25 cellular contexts compared by ENCODE assay signal in genomic region chr7:138292951-138293350, GRCh38.
"Had no signal": no experiment of that assay in that cellular context is flagged by ENCODE, and none has a peak within 500 bp of the region (broad histone marks: within the 10 kb centered on the region; RNA-seq: fewer than 3 reads in every experiment).

No MANE protein-coding gene starts in this region.

- H3K36me3 ChIP-seq: ascending aorta, SJSA1 had no signal

- H3K9me3 ChIP-seq: ascending aorta had no signal

- H3K27ac Mint-ChIP-seq: activated CD8-positive, alpha-beta memory T cell treated with anti-CD3 and anti-CD28 coated beads, Interleukin-2, amount 10 ng/mL, durations not matched to agents 7 days and 5 days; activated CD8-positive, alpha-beta T cell treated with anti-CD3 and anti-CD28 coated beads, Interleukin-2, amount 10 ng/mL, durations not matched to agents 7 days and 5 days; activated naive CD4-positive, alpha-beta T cell treated with anti-CD3 and anti-CD28 coated beads, Interleukin-2, amount 50 U/mL, for 72 hours; activated naive CD8-positive, alpha-beta T cell treated with anti-CD3 and anti-CD28 coated beads, Interleukin-2, amount 50 U/mL, for 24 hours; activated T-cell treated with anti-CD3 and anti-CD28 coated beads, Interleukin-2, amount 50 U/mL, for 24 hours; brain; T-helper 1 cell treated with Interleukin-12 subunit alpha and Interleukin-12 subunit beta and Interleukin-4 antibody, amounts not matched to agents 30 μg/mL and 1 μg/mL, for 36 hours had no signal

- H3K27ac ChIP-seq: ascending aorta, SJSA1 had no signal

- H3K4me1 Mint-ChIP-seq: activated CD8-positive, alpha-beta memory T cell treated with anti-CD3 and anti-CD28 coated beads, Interleukin-2, amount 10 ng/mL, durations not matched to agents 7 days and 5 days had no signal

- DNase-seq: activated CD4-positive, alpha-beta T cell treated with anti-CD3 and anti-CD28 coated beads for 48 hours; activated CD4-positive, alpha-beta T cell treated with anti-CD3 and anti-CD28 coated beads, Interleukin-2, amount 50 U/mL, for 4 hours; activated CD8-positive, alpha-beta memory T cell treated with anti-CD3 and anti-CD28 coated beads, Interleukin-2, amount 10 ng/mL, durations not matched to agents 7 days and 5 days; activated CD8-positive, alpha-beta T cell treated with anti-CD3 and anti-CD28 coated beads, Interleukin-2, amount 10 ng/mL, durations not matched to agents 7 days and 5 days; activated effector memory CD4-positive, alpha-beta T cell treated with anti-CD3 and anti-CD28 coated beads, Interleukin-2, amount 50 U/mL, for 16 hours; activated naive CD4-positive, alpha-beta T cell treated with Interleukin-2 at 50 U/mL for 16 hours; activated naive CD8-positive, alpha-beta T cell treated with anti-CD3 and anti-CD28 coated beads, Interleukin-2, amount 50 U/mL, for 24 hours; activated T-cell treated with anti-CD3 and anti-CD28 coated beads, Interleukin-2, amount 50 U/mL, for 24 hours; amniotic stem cell; Karpas-422; NCI-H1105 treated with DMSO at 0.1 percent for 48 hours; NCI-H1436 treated with DMSO at 0.1 percent for 48 hours; NCI-H187; NCI-H2081; NCI-H510A treated with DMSO at 0.1 percent for 48 hours; NCI-H69; PC-3; SHP77 had no signal

- H3K27me3 Mint-ChIP-seq: activated CD8-positive, alpha-beta memory T cell treated with anti-CD3 and anti-CD28 coated beads, Interleukin-2, amount 10 ng/mL, durations not matched to agents 7 days and 5 days; activated naive CD8-positive, alpha-beta T cell treated with anti-CD3 and anti-CD28 coated beads, Interleukin-2, amount 50 U/mL, for 24 hours; activated T-cell treated with anti-CD3 and anti-CD28 coated beads, Interleukin-2, amount 50 U/mL, for 24 hours had no signal

- H3K4me3 ChIP-seq: ascending aorta, K562, SJSA1 had no signal

- H3K27me3 ChIP-seq: ascending aorta, SJSA1 had no signal

- ATAC-seq: activated CD4-positive, CD25-positive, alpha-beta regulatory T cell treated with anti-CD3 and anti-CD28 coated beads, Interleukin-2, amount 50 U/mL, for 24 hours; activated CD8-positive, alpha-beta memory T cell treated with anti-CD3 and anti-CD28 coated beads, Interleukin-2, amount 10 ng/mL, durations not matched to agents 7 days and 5 days; activated CD8-positive, alpha-beta T cell treated with anti-CD3 and anti-CD28 coated beads, Interleukin-2, amount 10 ng/mL, durations not matched to agents 7 days and 5 days; activated naive CD4-positive, alpha-beta T cell treated with anti-CD3 and anti-CD28 coated beads, Interleukin-2, amount 50 U/mL, for 72 hours; activated naive CD8-positive, alpha-beta T cell treated with anti-CD3 and anti-CD28 coated beads, Interleukin-2, amount 50 U/mL, for 24 hours; K562; PC-3 had no signal

- H3K4me3 Mint-ChIP-seq: activated CD8-positive, alpha-beta memory T cell treated with anti-CD3 and anti-CD28 coated beads, Interleukin-2, amount 10 ng/mL, durations not matched to agents 7 days and 5 days; activated CD8-positive, alpha-beta T cell treated with anti-CD3 and anti-CD28 coated beads, Interleukin-2, amount 10 ng/mL, durations not matched to agents 7 days and 5 days; activated naive CD8-positive, alpha-beta T cell treated with anti-CD3 and anti-CD28 coated beads, Interleukin-2, amount 50 U/mL, for 24 hours; activated T-cell treated with anti-CD3 and anti-CD28 coated beads, Interleukin-2, amount 50 U/mL, for 24 hours; brain; T-helper 1 cell treated with Interleukin-12 subunit alpha and Interleukin-12 subunit beta and Interleukin-4 antibody, amounts not matched to agents 30 μg/mL and 1 μg/mL, for 36 hours had no signal

- H3K4me1 ChIP-seq: ascending aorta, SJSA1 had no signal

- H3K36me3 Mint-ChIP-seq: activated CD8-positive, alpha-beta memory T cell treated with anti-CD3 and anti-CD28 coated beads, Interleukin-2, amount 10 ng/mL, durations not matched to agents 7 days and 5 days; activated naive CD4-positive, alpha-beta T cell treated with anti-CD3 and anti-CD28 coated beads, Interleukin-2, amount 50 U/mL, for 72 hours; brain had no signal

- H3K9me3 Mint-ChIP-seq: T-helper 1 cell treated with Interleukin-12 subunit alpha and Interleukin-12 subunit beta and Interleukin-4 antibody, amounts not matched to agents 30 μg/mL and 1 μg/mL, for 36 hours had no signal
